ENCODE assay signal across 20 cellular contexts in the genomic region with DNA sequence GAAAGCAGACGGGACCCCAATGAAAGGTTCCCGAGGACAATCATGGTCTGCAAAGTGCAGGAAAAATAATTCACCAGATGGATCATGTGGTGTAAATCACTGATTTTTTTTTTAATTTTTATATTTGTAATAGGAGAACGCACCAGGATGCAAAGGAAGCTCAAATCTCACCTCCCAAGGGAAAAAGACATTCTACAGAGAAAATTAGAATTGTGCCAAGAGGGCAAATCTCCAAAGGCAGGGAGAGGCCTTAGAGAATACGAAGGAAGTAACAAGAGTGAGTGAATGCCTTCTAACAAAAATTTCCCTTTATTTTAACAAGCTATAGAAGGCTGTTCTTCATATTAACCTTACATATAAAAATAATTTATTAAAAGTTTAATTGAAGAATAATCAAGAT.
"Had no signal": no experiment of that assay in that cellular context is flagged by ENCODE, and none has a peak within 500 bp of the region (broad histone marks: within the 10 kb centered on the region; RNA-seq: fewer than 3 reads in every experiment).

No MANE protein-coding gene starts in this region.

- H3K27ac Mint-ChIP-seq: activated CD4-positive, alpha-beta memory T cell treated with anti-CD3 and anti-CD28 coated beads, Interleukin-2, amount 10 ng/mL, durations not matched to agents 7 days and 5 days; nephron progenitor cell; T-helper 2 cell treated with Interferon-gamma antibody and Interleukin-4, amounts not matched to agents 5 μg/mL and 100 μg/mL, for 36 hours; type B pancreatic cell had no signal

- DNase-seq: activated CD4-positive, alpha-beta memory T cell treated with anti-CD3 and anti-CD28 coated beads, Interleukin-2, amount 10 ng/mL, durations not matched to agents 7 days and 5 days; activated CD4-positive, alpha-beta T cell treated with anti-CD3 and anti-CD28 coated beads for 1 hour; activated naive CD4-positive, alpha-beta T cell; amygdala; cerebellar nuclear complex; dermis blood vessel endothelial cell; foreskin keratinocyte; immature natural killer cell; left colon; mucosa of descending colon; nephron progenitor cell; psoas muscle; right lobe of liver; spleen; stimulated activated CD4-positive, alpha-beta T cell treated with anti-CD3 and anti-CD28 coated beads, Interleukin-1b, Interleukin-23, amount 100 ng/mL, for 48 hours; stimulated activated naive B cell treated with anti-CD40 and anti-IgM and Interleukin-4, amounts not matched to agents 10 μg/mL and 1 μg/mL and 100 μg/mL, for 72 hours had no signal

- H3K36me3 ChIP-seq: right lobe of liver, suprapubic skin had no signal

- H3K27me3 Mint-ChIP-seq: activated CD4-positive, alpha-beta memory T cell treated with anti-CD3 and anti-CD28 coated beads, Interleukin-2, amount 10 ng/mL, durations not matched to agents 7 days and 5 days; brain; stimulated activated naive B cell treated with anti-CD40 and anti-IgM and Interleukin-4, amounts not matched to agents 10 μg/mL and 1 μg/mL and 100 μg/mL, for 72 hours; type B pancreatic cell had no signal

- H3K4me1 ChIP-seq: foreskin keratinocyte, psoas muscle had no signal

- H3K9me3 ChIP-seq: mucosa of descending colon, psoas muscle, right lobe of liver, spleen, suprapubic skin had no signal

- H3K4me3 ChIP-seq: mucosa of descending colon, psoas muscle, right lobe of liver, spleen, suprapubic skin had no signal

- H3K27ac ChIP-seq: foreskin keratinocyte, psoas muscle, right lobe of liver, suprapubic skin had no signal

- H3K27me3 ChIP-seq: foreskin keratinocyte, right lobe of liver, spleen, suprapubic skin had no signal

- ATAC-seq: foreskin keratinocyte; left colon; mucosa of descending colon; psoas muscle; right lobe of liver; stimulated activated naive B cell treated with anti-CD40 and anti-IgM and Interleukin-4, amounts not matched to agents 10 μg/mL and 1 μg/mL and 100 μg/mL, for 72 hours had no signal

- H3K4me3 Mint-ChIP-seq: activated CD4-positive, alpha-beta memory T cell treated with anti-CD3 and anti-CD28 coated beads, Interleukin-2, amount 10 ng/mL, durations not matched to agents 7 days and 5 days; brain; nephron progenitor cell; stimulated activated naive B cell treated with anti-CD40 and anti-IgM and Interleukin-4, amounts not matched to agents 10 μg/mL and 1 μg/mL and 100 μg/mL, for 72 hours; T-helper 2 cell treated with Interferon-gamma antibody and Interleukin-4, amounts not matched to agents 5 μg/mL and 100 μg/mL, for 36 hours; type B pancreatic cell had no signal

- H3K9me3 Mint-ChIP-seq: activated CD4-positive, alpha-beta memory T cell treated with anti-CD3 and anti-CD28 coated beads, Interleukin-2, amount 10 ng/mL, durations not matched to agents 7 days and 5 days; brain; immature natural killer cell; nephron progenitor cell; stimulated activated naive B cell treated with anti-CD40 and anti-IgM and Interleukin-4, amounts not matched to agents 10 μg/mL and 1 μg/mL and 100 μg/mL, for 72 hours; T-helper 2 cell treated with Interferon-gamma antibody and Interleukin-4, amounts not matched to agents 5 μg/mL and 100 μg/mL, for 36 hours had no signal
